In genomic region chr6:35018184-35018523, GRCh38 we compare ENCODE assay signal across 14 cellular contexts.
DNase-seq lines count a peak whose midpoint lies in the region; ATAC-seq and TF ChIP-seq lines count a peak whose summit lies in the region.
"Had no signal": no experiment of that assay in that cellular context is flagged by ENCODE, and none has a peak within 500 bp of the region (broad histone marks: within the 10 kb centered on the region; RNA-seq: fewer than 3 reads in every experiment).

No MANE protein-coding gene starts in this region.

- H3K9me3 ChIP-seq in gastrocnemius medialis (no peaks in the 10 kb centered on the region), aorta (ENCODE audit: control insufficient read depth, low read length) (no peaks in the 10 kb centered on the region)

- H3K4me3 ChIP-seq in lower leg skin (ENCODE audit: low read depth, poor library complexity, severe bottlenecking) (peak overlapping the region; percentile 5), gastrocnemius medialis (peak overlapping the region; percentile 45 to 59 (median 55)), aorta (ENCODE audit: low read length in 2 of 2) (peak overlapping the region; percentile 36 to 39)
- H3K4me3 ChIP-seq: neural progenitor cell had no signal

- TF ChIP-seq POLR2A in lower leg skin (IDR thresholded peaks at IDR 0.05): no peak
- no peak for TF ChIP-seq POLR2A in gastrocnemius medialis (IDR thresholded peaks at IDR 0.05)

- in situ Hi-C loops in gastrocnemius medialis (cut with MboI; ENCODE audit: low sequenced_read_pairs in 4 of 4): no loop called here

- intact Hi-C loops in lower leg skin (cut with DNase I; ENCODE audit: low total_unique reads) (no loop called here), gastrocnemius medialis (cut with DNase I; ENCODE audit: low total_unique reads) (no loop called here), aorta (cut with DNase I) (loop anchor here (2.0 to 5.0 kb wide), 3 partner anchors 31 to 74 kb away; no protein-coding TSS in a partner anchor)

- H3K27me3 ChIP-seq in gastrocnemius medialis (no peaks in the 10 kb centered on the region), aorta (ENCODE audit: control insufficient read depth in 1 of 2, insufficient read depth in 2 of 2, low read length in 1 of 2) (no peaks in the 10 kb centered on the region)
- H3K27me3 ChIP-seq: neural progenitor cell had no signal

- TF ChIP-seq CTCF in lower leg skin (IDR thresholded peaks at IDR 0.05) (no peak), gastrocnemius medialis (IDR thresholded peaks at IDR 0.05 in 4 of 5, conservative IDR thresholded peaks at IDR 0.05 in 1 of 5) (no peak)

- ATAC-seq in gastrocnemius medialis: peak; percentile 21 to 37
- ATAC-seq in aorta (ENCODE audit: low FRiP score): peak; percentile 42

- 58 to 78% methylated on average over 2 of the region's 2 CpGs for WGBS in lower leg skin, 2 donors
- WGBS in aorta, 2 donors: 3 to 14% methylated on average over 2 of the region's 2 CpGs

- DNase-seq in ecto neural progenitor cell (ENCODE audit: low spot score) (peak; percentile 18), lower leg skin (ENCODE audit: low spot score in 2 of 2) (peak in 1 of 2 donors; percentile 30), gastrocnemius medialis (no peak), aorta (no peak), HCEC 1CT (no peak), SW480 (ENCODE audit: low spot score) (no peak)
- no peak for DNase-seq in activated naive CD4-positive, alpha-beta T cell treated with anti-CD3 and anti-CD28 coated beads, Interleukin-2, amount 50 U/mL, for 16 hours
- DNase-seq: activated CD4-positive, CD25-positive, alpha-beta regulatory T cell; activated naive CD8-positive, alpha-beta T cell treated with anti-CD3 and anti-CD28 coated beads, Interleukin-2, amount 10 ng/mL, durations not matched to agents 7 days and 5 days; EL; NCI-H2171 treated with DMSO at 0.1 percent for 48 hours; stimulated activated CD8-positive, alpha-beta memory T cell treated with anti-CD3 and anti-CD28 coated beads, Interleukin-4, amount 100 ng/mL, for 48 hours; SW 1271 had no signal

- H3K4me1 ChIP-seq in gastrocnemius medialis (peaks cover 70% of the 10 kb centered on the region in 2 donors), aorta (ENCODE audit: control insufficient read depth in 1 of 2, insufficient read depth in 2 of 2, low read length in 2 of 2) (peaks cover 3 to 10% of the 10 kb centered on the region in 2 donors)

- H3K27ac ChIP-seq in gastrocnemius medialis (peak overlapping the region; percentile 75 to 89 (median 80)), aorta (ENCODE audit: low read depth in 1 of 2, low read length in 2 of 2) (peak overlapping the region; percentile 91 to 96)
- H3K27ac ChIP-seq: neural progenitor cell had no signal

- H3K36me3 ChIP-seq in gastrocnemius medialis (no peaks in the 10 kb centered on the region), aorta (ENCODE audit: control insufficient read depth in 1 of 2, insufficient read depth in 2 of 2, low read length in 1 of 2) (no peaks in the 10 kb centered on the region)
- H3K36me3 ChIP-seq: neural progenitor cell had no signal

Comparison
In these comparisons a context has a peak if more than half of its experiments do, and no peak if none do; other contexts are left out.
1. H3K4me3 ChIP-seq: peak in every context shown above with its lines; median percentile 55 in gastrocnemius medialis; 38 in aorta; 5 in lower leg skin.
2. intact Hi-C loops: an anchor here in aorta (2.0 to 5.0 kb wide); none called in lower leg skin and gastrocnemius medialis.